ENCODE assay signal across 1 cellular context in genomic region chr7:55336540-55336939, GRCh38.
TF ChIP-seq lines count a peak whose summit lies in the region.

No MANE protein-coding gene starts in this region.

TF ChIP-seq in GM23338, 12 proteins besides CTCF, POLR2A, EP300 and RAD21 (continued from another document):
- TF ChIP-seq REST (IDR thresholded peaks at IDR 0.05; ENCODE audit: unreplicated experiment): no peak
- no peak for TF ChIP-seq ETS1 (IDR thresholded peaks at IDR 0.05)
- no peak for TF ChIP-seq STAT1 (IDR thresholded peaks at IDR 0.05; ENCODE audit: unreplicated experiment)
- TF ChIP-seq JUNB (IDR thresholded peaks at IDR 0.05; ENCODE audit: unreplicated experiment): no peak
- no peak for TF ChIP-seq ZNF114 (CRISPR knock-in tag; IDR thresholded peaks at IDR 0.05)
- TF ChIP-seq CREB1 (CRISPR knock-in tag; IDR thresholded peaks at IDR 0.05; ENCODE audit: low read depth): no peak
- no peak for TF ChIP-seq EZH2phosphoT487 (IDR thresholded peaks at IDR 0.05; ENCODE audit: unreplicated experiment)
- TF ChIP-seq NANOG (IDR thresholded peaks at IDR 0.05; ENCODE audit: borderline replicate concordance): no peak
